In the genomic region with DNA sequence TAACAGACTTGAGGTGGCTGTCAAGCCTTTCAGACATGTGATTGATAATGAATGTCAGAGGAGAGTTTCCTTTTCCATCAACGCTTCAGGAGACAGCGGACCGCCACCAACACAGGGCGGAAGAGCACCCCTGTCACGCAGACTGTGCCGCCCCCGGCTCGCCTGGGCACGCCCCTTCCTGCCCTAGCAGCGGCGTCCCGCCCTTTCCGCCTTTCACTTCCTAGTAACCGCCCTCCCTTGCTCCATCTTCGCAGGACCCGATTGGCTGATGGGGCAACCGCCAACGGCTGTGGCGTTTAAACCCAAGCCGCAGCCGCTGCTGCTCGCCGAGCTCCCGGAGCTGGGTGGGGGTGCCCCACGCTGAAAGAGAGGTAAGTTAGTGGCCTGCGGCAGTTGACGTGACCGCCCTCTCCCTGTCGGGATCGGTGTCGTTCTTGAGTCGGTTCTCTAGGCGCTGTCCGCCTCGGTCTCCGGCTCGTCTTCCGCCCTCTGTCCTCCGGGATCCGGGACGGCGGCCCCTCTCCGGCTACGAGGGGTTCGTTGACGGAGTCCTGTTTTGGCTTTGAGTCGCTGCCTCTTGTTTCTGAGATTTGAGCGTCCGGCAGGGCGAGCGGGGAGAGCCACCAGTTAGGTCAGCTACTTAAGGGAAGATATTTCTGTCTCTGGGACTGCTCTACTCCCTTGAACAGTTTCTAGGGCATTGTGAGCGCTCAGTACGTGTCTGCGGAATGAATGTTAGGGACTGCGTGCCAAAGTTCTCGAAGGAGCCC, we compare ENCODE assay signal across 1 cellular context.
TF ChIP-seq lines count a peak whose summit lies in the region.

A gene with protein sequence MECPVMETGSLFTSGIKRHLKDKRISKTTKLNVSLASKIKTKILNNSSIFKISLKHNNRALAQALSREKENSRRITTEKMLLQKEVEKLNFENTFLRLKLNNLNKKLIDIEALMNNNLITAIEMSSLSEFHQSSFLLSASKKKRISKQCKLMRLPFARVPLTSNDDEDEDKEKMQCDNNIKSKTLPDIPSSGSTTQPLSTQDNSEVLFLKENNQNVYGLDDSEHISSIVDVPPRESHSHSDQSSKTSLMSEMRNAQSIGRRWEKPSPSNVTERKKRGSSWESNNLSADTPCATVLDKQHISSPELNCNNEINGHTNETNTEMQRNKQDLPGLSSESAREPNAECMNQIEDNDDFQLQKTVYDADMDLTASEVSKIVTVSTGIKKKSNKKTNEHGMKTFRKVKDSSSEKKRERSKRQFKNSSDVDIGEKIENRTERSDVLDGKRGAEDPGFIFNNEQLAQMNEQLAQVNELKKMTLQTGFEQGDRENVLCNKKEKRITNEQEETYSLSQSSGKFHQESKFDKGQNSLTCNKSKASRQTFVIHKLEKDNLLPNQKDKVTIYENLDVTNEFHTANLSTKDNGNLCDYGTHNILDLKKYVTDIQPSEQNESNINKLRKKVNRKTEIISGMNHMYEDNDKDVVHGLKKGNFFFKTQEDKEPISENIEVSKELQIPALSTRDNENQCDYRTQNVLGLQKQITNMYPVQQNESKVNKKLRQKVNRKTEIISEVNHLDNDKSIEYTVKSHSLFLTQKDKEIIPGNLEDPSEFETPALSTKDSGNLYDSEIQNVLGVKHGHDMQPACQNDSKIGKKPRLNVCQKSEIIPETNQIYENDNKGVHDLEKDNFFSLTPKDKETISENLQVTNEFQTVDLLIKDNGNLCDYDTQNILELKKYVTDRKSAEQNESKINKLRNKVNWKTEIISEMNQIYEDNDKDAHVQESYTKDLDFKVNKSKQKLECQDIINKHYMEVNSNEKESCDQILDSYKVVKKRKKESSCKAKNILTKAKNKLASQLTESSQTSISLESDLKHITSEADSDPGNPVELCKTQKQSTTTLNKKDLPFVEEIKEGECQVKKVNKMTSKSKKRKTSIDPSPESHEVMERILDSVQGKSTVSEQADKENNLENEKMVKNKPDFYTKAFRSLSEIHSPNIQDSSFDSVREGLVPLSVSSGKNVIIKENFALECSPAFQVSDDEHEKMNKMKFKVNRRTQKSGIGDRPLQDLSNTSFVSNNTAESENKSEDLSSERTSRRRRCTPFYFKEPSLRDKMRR (plus strand): TSS at position 326 of the 770 bp plus-strand sequence. CDS start 6,769 bp downstream, outside the sequence.

TF ChIP-seq in WTC11, 78 proteins besides CTCF, POLR2A, EP300 and RAD21 (continued from another document and continues in another):
- TF ChIP-seq, protein P1, sequence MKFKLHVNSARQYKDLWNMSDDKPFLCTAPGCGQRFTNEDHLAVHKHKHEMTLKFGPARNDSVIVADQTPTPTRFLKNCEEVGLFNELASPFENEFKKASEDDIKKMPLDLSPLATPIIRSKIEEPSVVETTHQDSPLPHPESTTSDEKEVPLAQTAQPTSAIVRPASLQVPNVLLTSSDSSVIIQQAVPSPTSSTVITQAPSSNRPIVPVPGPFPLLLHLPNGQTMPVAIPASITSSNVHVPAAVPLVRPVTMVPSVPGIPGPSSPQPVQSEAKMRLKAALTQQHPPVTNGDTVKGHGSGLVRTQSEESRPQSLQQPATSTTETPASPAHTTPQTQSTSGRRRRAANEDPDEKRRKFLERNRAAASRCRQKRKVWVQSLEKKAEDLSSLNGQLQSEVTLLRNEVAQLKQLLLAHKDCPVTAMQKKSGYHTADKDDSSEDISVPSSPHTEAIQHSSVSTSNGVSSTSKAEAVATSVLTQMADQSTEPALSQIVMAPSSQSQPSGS (CRISPR knock-in tag; IDR thresholded peaks at IDR 0.05; ENCODE audit: borderline replicate concordance, low read depth): no peak
- TF ChIP-seq, protein P2, sequence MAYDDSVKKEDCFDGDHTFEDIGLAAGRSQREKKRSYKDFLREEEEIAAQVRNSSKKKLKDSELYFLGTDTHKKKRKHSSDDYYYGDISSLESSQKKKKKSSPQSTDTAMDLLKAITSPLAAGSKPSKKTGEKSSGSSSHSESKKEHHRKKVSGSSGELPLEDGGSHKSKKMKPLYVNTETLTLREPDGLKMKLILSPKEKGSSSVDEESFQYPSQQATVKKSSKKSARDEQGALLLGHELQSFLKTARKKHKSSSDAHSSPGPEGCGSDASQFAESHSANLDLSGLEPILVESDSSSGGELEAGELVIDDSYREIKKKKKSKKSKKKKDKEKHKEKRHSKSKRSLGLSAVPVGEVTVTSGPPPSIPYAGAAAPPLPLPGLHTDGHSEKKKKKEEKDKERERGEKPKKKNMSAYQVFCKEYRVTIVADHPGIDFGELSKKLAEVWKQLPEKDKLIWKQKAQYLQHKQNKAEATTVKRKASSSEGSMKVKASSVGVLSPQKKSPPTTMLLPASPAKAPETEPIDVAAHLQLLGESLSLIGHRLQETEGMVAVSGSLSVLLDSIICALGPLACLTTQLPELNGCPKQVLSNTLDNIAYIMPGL (CRISPR knock-in tag; IDR thresholded peaks at IDR 0.05): no peak; the same call in 1 of the 2 replicates
- TF ChIP-seq, protein P3, sequence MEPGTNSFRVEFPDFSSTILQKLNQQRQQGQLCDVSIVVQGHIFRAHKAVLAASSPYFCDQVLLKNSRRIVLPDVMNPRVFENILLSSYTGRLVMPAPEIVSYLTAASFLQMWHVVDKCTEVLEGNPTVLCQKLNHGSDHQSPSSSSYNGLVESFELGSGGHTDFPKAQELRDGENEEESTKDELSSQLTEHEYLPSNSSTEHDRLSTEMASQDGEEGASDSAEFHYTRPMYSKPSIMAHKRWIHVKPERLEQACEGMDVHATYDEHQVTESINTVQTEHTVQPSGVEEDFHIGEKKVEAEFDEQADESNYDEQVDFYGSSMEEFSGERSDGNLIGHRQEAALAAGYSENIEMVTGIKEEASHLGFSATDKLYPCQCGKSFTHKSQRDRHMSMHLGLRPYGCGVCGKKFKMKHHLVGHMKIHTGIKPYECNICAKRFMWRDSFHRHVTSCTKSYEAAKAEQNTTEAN (CRISPR knock-in tag; IDR thresholded peaks at IDR 0.05): peak; percentile 34; the same call in 1 of the 2 replicates
- TF ChIP-seq ESRRA (CRISPR knock-in tag; IDR thresholded peaks at IDR 0.05; ENCODE audit: borderline replicate concordance) (no peak), FOXP1 (CRISPR knock-in tag; IDR thresholded peaks at IDR 0.05; ENCODE audit: borderline replicate concordance) (peak; percentile 89; the same call in 1 of the 2 replicates), PREB (CRISPR knock-in tag; IDR thresholded peaks at IDR 0.05; ENCODE audit: borderline replicate concordance) (no peak), AR (CRISPR knock-in tag; IDR thresholded peaks at IDR 0.05) (no peak), USF1 (CRISPR knock-in tag; IDR thresholded peaks at IDR 0.05) (0 out of 2 replicates have a peak, but pooled peaks have one; percentile 14), E2F1 (CRISPR knock-in tag; IDR thresholded peaks at IDR 0.05) (peak; percentile 67; the same call in 1 of the 2 replicates), MYBL2 (CRISPR knock-in tag; IDR thresholded peaks at IDR 0.05) (peak; percentile 100), CREB1 (CRISPR knock-in tag; IDR thresholded peaks at IDR 0.05) (0 out of 2 replicates have a peak, but pooled peaks have one; percentile 65), MLX (CRISPR knock-in tag; IDR thresholded peaks at IDR 0.05) (no peak), ZNF138 (CRISPR knock-in tag; conservative IDR thresholded peaks at IDR 0.05) (no peak), NFATC4 (CRISPR knock-in tag; IDR thresholded peaks at IDR 0.05) (no peak), FOXP4 (CRISPR knock-in tag; IDR thresholded peaks at IDR 0.05) (no peak), ZNF281 (CRISPR knock-in tag; IDR thresholded peaks at IDR 0.05) (no peak), RELA (CRISPR knock-in tag; IDR thresholded peaks at IDR 0.05; ENCODE audit: borderline replicate concordance) (no peak), OVOL2 (CRISPR knock-in tag; IDR thresholded peaks at IDR 0.05; ENCODE audit: borderline replicate concordance) (no peak)
- TF ChIP-seq, protein P4, sequence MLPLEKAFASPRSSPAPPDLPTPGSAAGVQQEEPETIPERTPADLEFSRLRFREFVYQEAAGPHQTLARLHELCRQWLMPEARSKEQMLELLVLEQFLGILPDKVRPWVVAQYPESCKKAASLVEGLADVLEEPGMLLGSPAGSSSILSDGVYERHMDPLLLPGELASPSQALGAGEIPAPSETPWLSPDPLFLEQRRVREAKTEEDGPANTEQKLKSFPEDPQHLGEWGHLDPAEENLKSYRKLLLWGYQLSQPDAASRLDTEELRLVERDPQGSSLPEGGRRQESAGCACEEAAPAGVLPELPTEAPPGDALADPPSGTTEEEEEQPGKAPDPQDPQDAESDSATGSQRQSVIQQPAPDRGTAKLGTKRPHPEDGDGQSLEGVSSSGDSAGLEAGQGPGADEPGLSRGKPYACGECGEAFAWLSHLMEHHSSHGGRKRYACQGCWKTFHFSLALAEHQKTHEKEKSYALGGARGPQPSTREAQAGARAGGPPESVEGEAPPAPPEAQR (CRISPR knock-in tag; IDR thresholded peaks at IDR 0.05): no peak
